Comparison of ENCODE assay signal across 28 cellular contexts in the genomic region with DNA sequence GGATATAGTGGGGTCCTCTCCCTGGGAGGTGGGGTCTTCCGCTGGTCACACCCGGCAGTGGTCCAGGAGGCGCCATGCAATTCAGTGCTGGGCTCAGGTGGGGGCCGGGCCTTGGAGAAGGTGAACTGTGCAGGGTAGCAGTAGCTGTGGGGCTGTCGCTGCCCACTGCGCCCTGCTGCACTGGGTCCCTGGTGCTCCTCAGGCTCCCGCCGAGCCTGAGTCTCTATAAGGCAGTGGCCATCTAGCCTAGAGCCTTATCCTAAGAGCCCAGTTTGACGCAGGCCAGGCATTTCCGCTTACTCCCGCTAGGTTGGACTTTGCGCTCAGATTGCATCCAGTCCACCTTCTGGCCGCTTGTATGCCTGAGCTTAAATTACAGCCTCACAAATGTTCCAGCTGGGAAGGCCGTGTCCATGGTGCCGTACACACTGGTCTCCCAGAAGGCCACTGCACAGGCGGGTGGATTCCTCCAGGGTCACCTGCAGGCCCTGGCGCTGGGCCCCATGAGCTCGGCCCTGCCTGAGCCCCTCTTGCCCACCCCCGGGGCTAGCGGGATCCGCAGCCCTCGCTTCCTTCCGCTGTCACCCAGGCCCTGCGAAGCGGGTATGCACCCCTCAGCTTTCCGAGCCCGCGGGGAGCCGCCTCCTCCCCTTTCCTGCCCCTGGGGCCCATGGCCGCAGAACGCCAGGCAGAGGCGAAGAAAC.
"Had no signal": no experiment of that assay in that cellular context is flagged by ENCODE, and none has a peak within 500 bp of the region (broad histone marks: within the 10 kb centered on the region; RNA-seq: fewer than 3 reads in every experiment).

No MANE protein-coding gene starts in this region.

- H3K27me3 ChIP-seq: colonic mucosa, foreskin keratinocyte, gastroesophageal sphincter, heart left ventricle, hepatocyte, neutrophil, right lobe of liver, stomach, tibial artery had no signal

- ATAC-seq: esophagus mucosa; foreskin keratinocyte; gastroesophageal sphincter; heart left ventricle; left colon; natural killer cell treated with Interleukin-12 subunit alpha and Interleukin-12 subunit beta and Interleukin-15 and Interleukin-18, amount 100 ng/mL, for 72 hours had no signal

- H3K4me1 ChIP-seq: colonic mucosa, foreskin keratinocyte, gastroesophageal sphincter, heart left ventricle, left ventricle myocardium inferior, lower lobe of right lung, parathyroid adenoma, right lobe of liver, stomach, tibial artery had no signal

- H3K4me1 Mint-ChIP-seq: endodermal cell, neural crest cell had no signal

- H3K4me3 Mint-ChIP-seq: dendritic cell treated with granulocyte-macrophage colony-stimulating factor and Interleukin-4, amounts not matched to agents 40 ng/mL and 50 ng/mL, for 4 days; endodermal cell; natural killer cell treated with Interleukin-12 subunit alpha and Interleukin-12 subunit beta and Interleukin-15 and Interleukin-18, amount 100 ng/mL, for 72 hours; neural crest cell; type B pancreatic cell had no signal

- DNase-seq: colonic mucosa; effector CD8-positive, alpha-beta T cell; endodermal cell; foreskin keratinocyte; heart left ventricle; left colon; left ventricle myocardium inferior; lower lobe of right lung; small intestine; stimulated activated CD4-positive, alpha-beta T cell treated with anti-CD3 and anti-CD28 coated beads, Interleukin-12 subunit alpha, Interleukin-12 subunit beta, amount 100 ng/mL, for 4 hours; stimulated activated CD4-positive, alpha-beta T cell treated with anti-CD3 and anti-CD28 coated beads, Interleukin-1b, Interleukin-23, amount 100 ng/mL, for 48 hours; stimulated activated CD4-positive, alpha-beta T cell treated with anti-CD3 and anti-CD28 coated beads, Interleukin-4, amount 100 ng/mL, for 1 hour; stimulated activated CD8-positive, alpha-beta memory T cell treated with anti-CD3 and anti-CD28 coated beads, Interleukin-4, amount 100 ng/mL, for 48 hours; stimulated activated naive CD4-positive, alpha-beta T cell treated with Interleukin-2 at 50 U/mL for 16 hours; stomach; tibial artery had no signal

- H3K27me3 Mint-ChIP-seq: dendritic cell treated with granulocyte-macrophage colony-stimulating factor and Interleukin-4, amounts not matched to agents 40 ng/mL and 50 ng/mL, for 4 days; natural killer cell treated with Interleukin-12 subunit alpha and Interleukin-12 subunit beta and Interleukin-15 and Interleukin-18, amount 100 ng/mL, for 72 hours; progenitor cell of endocrine pancreas; type B pancreatic cell had no signal

- H3K36me3 Mint-ChIP-seq: type B pancreatic cell had no signal

- H3K27ac ChIP-seq: colonic mucosa, epithelial cell of prostate, foreskin keratinocyte, gastroesophageal sphincter, heart left ventricle, hepatocyte, left ventricle myocardium inferior, lower lobe of right lung, neutrophil, parathyroid adenoma, right lobe of liver, stomach, tibial artery had no signal

- H3K36me3 ChIP-seq: colonic mucosa, gastroesophageal sphincter, heart left ventricle, left ventricle myocardium inferior, lower lobe of right lung, neutrophil, right lobe of liver, stomach, tibial artery had no signal

- H3K9me3 ChIP-seq: colonic mucosa, lower lobe of right lung, neutrophil, right lobe of liver had no signal

- H3K4me3 ChIP-seq: colonic mucosa, gastroesophageal sphincter, heart left ventricle, hepatocyte, left ventricle myocardium inferior, lower lobe of right lung, right lobe of liver, stomach, tibial artery had no signal

- H3K27ac Mint-ChIP-seq: dendritic cell treated with granulocyte-macrophage colony-stimulating factor and Interleukin-4, amounts not matched to agents 40 ng/mL and 50 ng/mL, for 4 days; endodermal cell; natural killer cell treated with Interleukin-12 subunit alpha and Interleukin-12 subunit beta and Interleukin-15 and Interleukin-18, amount 100 ng/mL, for 72 hours; progenitor cell of endocrine pancreas; type B pancreatic cell had no signal
